In genomic region chr9:71743217-71743705, GRCh38 we compare ENCODE assay signal across 16 cellular contexts. TPM values are rescaled to one million over a fixed set of nuclear protein-coding genes. Genes with fewer than 3 reads are reported as not detected.
A peak's percentile ranks its signal among the peaks of the same experiment; 100 is the strongest.
DNase-seq lines count a peak whose midpoint lies in the region; TF ChIP-seq lines count a peak whose summit lies in the region.
"Had no signal": no experiment of that assay in that cellular context is flagged by ENCODE, and none has a peak within 500 bp of the region (broad histone marks: within the 10 kb centered on the region; RNA-seq: fewer than 3 reads in every experiment).

No MANE protein-coding gene starts in this region.

- no TSS peak for BruUV-seq in OCI-LY7 (replicated peaks; lab: Mats Ljungman, UMichigan)

- H3K27ac ChIP-seq in smooth muscle cell (ENCODE audit: low read depth) (peak overlapping the region; percentile 96), ovary (no peak overlapping the region), OCI-LY7 (ENCODE audit: low read depth, low read length, poor library complexity, severe bottlenecking) (no peak overlapping the region)
- H3K27ac ChIP-seq: C4-2B had no signal

- POLR2A ChIA-PET in OCI-LY7 (lab: Charles Lee) = no interaction called here

- 30% methylated on average over 5 of the region's 5 CpGs for WGBS in smooth muscle cell (ENCODE audit: low lambda C conversion rate)
- 18 to 33% (median 26%) methylated on average over 5 of the region's 5 CpGs for WGBS in ovary, 3 donors

- H3K4me1 ChIP-seq in smooth muscle cell (ENCODE audit: low read depth) = peaks cover 47% of the 10 kb centered on the region
- H3K4me1 ChIP-seq in ovary (ENCODE audit: insufficient read depth) = peaks cover 3% of the 10 kb centered on the region
- H3K4me1 ChIP-seq in OCI-LY7 (ENCODE audit: insufficient read depth, low read length, poor library complexity, severe bottlenecking) = no peaks in the 10 kb centered on the region

- no peak overlapping the region for H2AFZ ChIP-seq in smooth muscle cell (ENCODE audit: low read depth)
- H2AFZ ChIP-seq in OCI-LY7 (ENCODE audit: low read length) = no peak overlapping the region

- DNase-seq in LHCN-M2 (ENCODE audit: low read depth) (peak; percentile 80), astrocyte of the hippocampus (ENCODE audit: low read depth, low spot score) (peak; percentile 58), foreskin fibroblast (peak; percentile 59 to 76), smooth muscle cell (lab: John Stamatoyannopoulos, UW; ENCODE audit: unreplicated experiment) (no peak), ovary (no peak), OCI-LY7 (ENCODE audit: low spot score) (no peak), kidney tubule cell (ENCODE audit: low spot score) (no peak)
- DNase-seq: activated CD4-positive, alpha-beta memory T cell treated with anti-CD3 and anti-CD28 coated beads for 36 hours; central memory CD4-positive, alpha-beta T cell; GDM1; midbrain; NCI-H1417 treated with DMSO at 0.1 percent for 48 hours; NCI-H510A; stimulated activated CD4-positive, alpha-beta T cell treated with anti-CD3 and anti-CD28 coated beads, Interleukin-2, amount 100 ng/mL, for 24 hours; T-helper 2 cell had no signal

- H3K9me2 ChIP-seq in OCI-LY7 (ENCODE audit: insufficient read depth, low read length) = no peaks in the 10 kb centered on the region

- H3K27me3 ChIP-seq in smooth muscle cell (ENCODE audit: low read depth) = no peaks in the 10 kb centered on the region
- H3K27me3 ChIP-seq in ovary = no peaks in the 10 kb centered on the region

- TF ChIP-seq EP300 in ovary (IDR thresholded peaks at IDR 0.05) = no peak

- H3F3A ChIP-seq in smooth muscle cell (ENCODE audit: low read depth) = peaks cover 49% of the 10 kb centered on the region

- H3K4me2 ChIP-seq in smooth muscle cell (peak overlapping the region; percentile 82), OCI-LY7 (ENCODE audit: low read length) (no peak overlapping the region)

- TF ChIP-seq CTCF in foreskin fibroblast (IDR thresholded peaks at IDR 0.05; ENCODE audit: low read depth, low read length) (no peak), smooth muscle cell (IDR thresholded peaks at IDR 0.05; ENCODE audit: borderline replicate concordance, insufficient read depth, poor library complexity, severe bottlenecking) (no peak), ovary (IDR thresholded peaks at IDR 0.05) (no peak), OCI-LY7 (conservative IDR thresholded peaks at IDR 0.05; ENCODE audit: low read length) (no peak)

- CTCF ChIA-PET in OCI-LY7 (lab: Charles Lee; ENCODE audit: unreplicated experiment) = no interaction called here

- H3K9ac ChIP-seq in smooth muscle cell (ENCODE audit: low read depth) = peak overlapping the region; percentile 57

- H3K9me3 ChIP-seq in smooth muscle cell (replicated peaks; ENCODE audit: low read depth) = no peaks in the 10 kb centered on the region
- no peaks in the 10 kb centered on the region for H3K9me3 ChIP-seq in ovary
- H3K9me3 ChIP-seq in OCI-LY7 (ENCODE audit: low read length) = no peaks in the 10 kb centered on the region

- H3K4me3 ChIP-seq in foreskin fibroblast (ENCODE audit: low read depth in 1 of 2, low read length in 2 of 2) = no peak overlapping the region
- H3K4me3 ChIP-seq in smooth muscle cell = no peak overlapping the region
- H3K4me3 ChIP-seq in ovary = no peak overlapping the region
- H3K4me3 ChIP-seq in OCI-LY7 (ENCODE audit: low read depth, low read length, poor library complexity, severe bottlenecking) = no peak overlapping the region

- no peak for TF ChIP-seq POLR2A in ovary (IDR thresholded peaks at IDR 0.05)

- H3K79me2 ChIP-seq in smooth muscle cell (ENCODE audit: low read depth) (peaks cover 42% of the 10 kb centered on the region), OCI-LY7 (ENCODE audit: insufficient read depth, low read depth, low read length) (no peaks in the 10 kb centered on the region)

- intact Hi-C loops in ovary (cut with DNase I) = no loop called here
- intact Hi-C loops in OCI-LY7 (cut with micrococcal nuclease; ENCODE audit: unreplicated experiment) = no loop called here

- H3K36me3 ChIP-seq in smooth muscle cell (ENCODE audit: low read depth) (no peaks in the 10 kb centered on the region), ovary (no peaks in the 10 kb centered on the region), OCI-LY7 (ENCODE audit: insufficient read depth, low read length) (no peaks in the 10 kb centered on the region)

- H4K20me1 ChIP-seq in smooth muscle cell (ENCODE audit: low read depth) (peaks cover 11% of the 10 kb centered on the region), OCI-LY7 (ENCODE audit: insufficient read depth, low read length) (no peaks in the 10 kb centered on the region)

RNA-seq across cellular contexts. Expression of gene CEMIP2, which starts 25.1 kb away (rescaled TPM):
- total RNA-seq in LHCN-M2 (2014; rRNA removed) = 19.8 and 25.7 TPM in 2 replicates
- 16.4 TPM for polyA plus RNA-seq in LHCN-M2 (2012)
- total RNA-seq in smooth muscle cell = 103 and 105 TPM in 2 replicates
- 46.1 and 70.3 TPM in 2 replicates for polyA plus RNA-seq in smooth muscle cell
- total RNA-seq in ovary = 10 to 100 TPM in 5 of 7 donors, 1 to 10 TPM in 2; 7.6 to 91.3 (median 11.2) TPM
- 10 to 100 TPM in 1 of 2 donors, 1 to 10 TPM in 1; 6.3 to 11.0 TPM for polyA plus RNA-seq in ovary
- total RNA-seq in OCI-LY7 (2014; rRNA removed; shearing (Covaris generic)) = 0.90 and 1.8 TPM in 2 replicates
- 3.9 and 4.8 TPM in 2 replicates for total RNA-seq in OCI-LY7 (2022)

Comparison
In these comparisons a context has a peak if more than half of its experiments do, and no peak if none do; other contexts are left out.
1. DNase-seq: peak in LHCN-M2 (single experiment), astrocyte of the hippocampus (single experiment) and foreskin fibroblast (2 of 2); none in smooth muscle cell (single experiment), ovary (0 of 5), OCI-LY7 (single experiment) and kidney tubule cell (single experiment).